ENCODE assay signal across 7 cellular contexts in genomic region chr6:56038764-56039163, GRCh38.
"Had no signal": no experiment of that assay in that cellular context is flagged by ENCODE, and none has a peak within 500 bp of the region (broad histone marks: within the 10 kb centered on the region; RNA-seq: fewer than 3 reads in every experiment).

No MANE protein-coding gene starts in this region.

- H3K4me1 Mint-ChIP-seq: IgD-negative memory B cell had no signal

- H3K27ac Mint-ChIP-seq: IgD-negative memory B cell had no signal

- FAIRE-seq: HTR-8/SVneo, K562 had no signal

- H3K36me3 Mint-ChIP-seq: IgD-negative memory B cell had no signal

- H3K4me3 Mint-ChIP-seq: IgD-negative memory B cell had no signal

- ATAC-seq: K562 had no signal

- H3K4me3 ChIP-seq: K562 had no signal

- DNase-seq: IMR-90, KBM-7, KG1 had no signal

- H3K27ac ChIP-seq: HL-60 had no signal

- H3K27me3 Mint-ChIP-seq: IgD-negative memory B cell had no signal
